ENCODE assay signal across 1 cellular context in the genomic region with DNA sequence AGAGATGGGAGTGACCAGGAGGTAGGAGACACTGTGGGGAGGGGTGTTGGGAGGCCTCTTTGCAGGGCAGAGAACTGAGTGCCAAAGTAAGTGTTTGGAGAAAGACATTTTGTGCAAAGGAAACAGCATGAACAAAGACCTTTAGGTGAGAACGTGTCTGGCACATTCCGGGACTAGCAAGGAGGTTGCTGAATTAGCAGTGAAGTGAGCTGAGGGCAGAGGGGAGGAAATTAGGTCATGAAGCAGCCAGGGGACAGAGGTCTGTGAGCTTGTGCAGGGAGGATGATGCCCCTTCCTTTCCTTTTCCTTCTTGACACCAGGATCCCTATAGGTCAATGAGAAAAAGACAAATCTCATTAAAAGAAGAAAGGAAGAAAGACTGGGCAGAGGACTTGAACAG.
TF ChIP-seq lines count a peak whose summit lies in the region.

No MANE protein-coding gene starts in this region.

TF ChIP-seq in H1, 55 proteins besides CTCF, POLR2A, EP300 and RAD21:
- no peak for TF ChIP-seq GABPA (IDR thresholded peaks at IDR 0.05; ENCODE audit: borderline replicate concordance, insufficient read depth, low read length)
- TF ChIP-seq RNF2 (IDR thresholded peaks at IDR 0.05; ENCODE audit: borderline replicate concordance, low read depth, low read length, missing control alignments, poor library complexity, severe bottlenecking) = no peak
- no peak for TF ChIP-seq ASH2L (IDR thresholded peaks at IDR 0.05; ENCODE audit: low read length)
- no peak for TF ChIP-seq JUN (IDR thresholded peaks at IDR 0.05; ENCODE audit: low read depth, low read length)
- no peak for TF ChIP-seq BACH1 (IDR thresholded peaks at IDR 0.05; ENCODE audit: low read length)
- TF ChIP-seq FOSL1 (IDR thresholded peaks at IDR 0.05; ENCODE audit: insufficient read depth, low read depth, low read length) = no peak
- no peak for TF ChIP-seq MAFK (IDR thresholded peaks at IDR 0.05; ENCODE audit: low read depth, low read length)
- TF ChIP-seq, protein P1, sequence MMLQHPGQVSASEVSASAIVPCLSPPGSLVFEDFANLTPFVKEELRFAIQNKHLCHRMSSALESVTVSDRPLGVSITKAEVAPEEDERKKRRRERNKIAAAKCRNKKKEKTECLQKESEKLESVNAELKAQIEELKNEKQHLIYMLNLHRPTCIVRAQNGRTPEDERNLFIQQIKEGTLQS (IDR thresholded peaks at IDR 0.05; ENCODE audit: insufficient read depth, low read depth, low read length) = no peak
- no peak for TF ChIP-seq SUZ12 (IDR thresholded peaks at IDR 0.05; ENCODE audit: low read length)
- TF ChIP-seq MAX (IDR thresholded peaks at IDR 0.05) = no peak
